In genomic region chr1:182217967-182218366, GRCh38 we compare ENCODE assay signal across 1 cellular context.
TF ChIP-seq lines count a peak whose summit lies in the region.

No MANE protein-coding gene starts in this region.

TF ChIP-seq in HCT116, 20 proteins besides CTCF, POLR2A, EP300 and RAD21 (continued from another document):
- no peak for TF ChIP-seq CBX3 (IDR thresholded peaks at IDR 0.05; ENCODE audit: low read depth)
- TF ChIP-seq SP1 (IDR thresholded peaks at IDR 0.05; ENCODE audit: low read depth), result peak; percentile 48; the same call in 1 of the 2 replicates
